In the genomic region with DNA sequence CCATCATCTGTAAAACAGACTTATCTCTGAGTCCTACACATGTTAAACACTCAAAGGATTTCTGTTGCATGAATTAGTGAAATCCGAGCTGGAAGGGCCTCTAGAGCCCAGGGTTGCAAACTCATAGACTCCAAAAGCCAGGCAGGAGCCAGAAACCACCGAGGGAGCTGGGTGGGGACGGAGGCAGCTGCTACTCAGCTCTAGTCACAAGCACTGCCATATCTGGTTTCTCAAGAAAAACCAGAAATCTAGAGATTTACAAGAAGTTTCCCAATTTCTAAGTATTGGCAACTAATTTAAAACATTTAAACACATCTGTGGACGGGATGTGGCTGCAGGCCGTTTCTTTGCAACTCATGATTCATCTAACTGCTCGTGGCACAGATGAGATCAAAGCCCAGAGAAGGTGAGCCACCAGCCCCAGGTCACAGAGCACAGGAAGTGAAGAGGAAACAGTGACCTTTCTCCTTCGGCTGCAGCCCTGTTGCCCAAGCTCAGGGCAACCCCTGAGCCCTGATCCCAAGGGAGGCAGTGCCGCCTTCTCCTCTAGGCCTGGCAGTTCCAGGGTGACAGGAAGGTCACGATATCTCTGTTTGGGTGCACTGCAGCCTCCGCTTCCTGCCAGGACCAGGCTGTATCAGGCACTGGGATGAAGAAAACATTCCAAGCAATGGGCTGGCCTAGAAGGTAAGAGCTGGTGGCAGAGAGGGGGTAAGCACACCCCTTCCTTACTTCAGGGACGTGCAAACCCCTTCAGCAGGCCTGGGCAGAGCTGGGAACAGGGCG, we compare ENCODE assay signal across 9 cellular contexts. TPM values are rescaled to one million over a fixed set of nuclear protein-coding genes. Genes with fewer than 3 reads are reported as not detected.
DNase-seq lines count a peak whose midpoint lies in the region; FAIRE-seq and TF ChIP-seq lines count a peak whose summit lies in the region.
"Had no signal": no experiment of that assay in that cellular context is flagged by ENCODE, and none has a peak within 500 bp of the region (broad histone marks: within the 10 kb centered on the region; RNA-seq: fewer than 3 reads in every experiment).

No MANE protein-coding gene starts in this region.

- POLR2A ChIA-PET in HEK293 (lab: Yijun Ruan, JAX): no interaction called here

- peaks cover 20% of the 10 kb centered on the region for H3K9me3 Mint-ChIP-seq in activated CD4-positive, alpha-beta T cell treated with anti-CD3 and anti-CD28 coated beads, Interleukin-2, amount 10 ng/mL, durations not matched to agents 24 days and 14 days

- H3K79me2 ChIP-seq in MM.1S (ENCODE audit: low read length): no peaks in the 10 kb centered on the region

- no peak for FAIRE-seq in frontal cortex (lab: Jason Lieb, UNC)
- FAIRE-seq: keratinocyte had no signal

- H3F3A ChIP-seq in MM.1S (ENCODE audit: insufficient read depth, low read length): no peaks in the 10 kb centered on the region

- H3K4me2 ChIP-seq in MM.1S (ENCODE audit: low read depth, low read length): no peak overlapping the region

- intact Hi-C loops in activated CD4-positive, alpha-beta T cell treated with anti-CD3 and anti-CD28 coated beads, Interleukin-2, amount 10 ng/mL, durations not matched to agents 24 days and 14 days (cut with micrococcal nuclease): loop anchor here (1.0 to 10.0 kb wide), 5 partner anchors 44 to 918 kb away; a partner anchor contains a TSS

- no peaks in the 10 kb centered on the region for H3K4me1 ChIP-seq in HEK293 (ENCODE audit: control insufficient read depth, insufficient read depth, low read length)
- H3K4me1 ChIP-seq in esophagus (ENCODE audit: control insufficient read depth in 2 of 2, insufficient read depth in 2 of 2, low read length in 1 of 2): peaks cover 9 to 14% of the 10 kb centered on the region in 2 donors
- H3K4me1 ChIP-seq in skeletal muscle tissue (ENCODE audit: control insufficient read depth in 3 of 3, insufficient read depth in 3 of 3, low read length in 3 of 3): peaks cover 9 to 16% (median 10%) of the 10 kb centered on the region in 3 donors
- peaks cover 14% of the 10 kb centered on the region; the same call in 1 of the 2 replicates for H3K4me1 ChIP-seq in MM.1S (ENCODE audit: low read length)

- H3K4me3 ChIP-seq in HEK293 (ENCODE audit: low read depth, low read length): no peak overlapping the region
- no peak overlapping the region for H3K4me3 ChIP-seq in esophagus (ENCODE audit: low read depth in 1 of 2, low read length in 2 of 2)
- H3K4me3 ChIP-seq in skeletal muscle tissue (ENCODE audit: low read length in 3 of 3): no peak overlapping the region
- no peak overlapping the region for H3K4me3 ChIP-seq in MM.1S (ENCODE audit: low read length)

- no peaks in the 10 kb centered on the region for H4K20me1 ChIP-seq in MM.1S (ENCODE audit: insufficient read depth, low read length)

- peak overlapping the region; percentile 90 for H3K4me3 Mint-ChIP-seq in activated CD4-positive, alpha-beta T cell treated with anti-CD3 and anti-CD28 coated beads, Interleukin-2, amount 10 ng/mL, durations not matched to agents 24 days and 14 days

- H3K27ac ChIP-seq in HEK293 (ENCODE audit: extremely low read depth, low read depth, low read length) (no peak overlapping the region), esophagus (ENCODE audit: low read depth in 2 of 2, low read length in 1 of 2) (peak overlapping the region; percentile 70 to 85), skeletal muscle tissue (ENCODE audit: low read depth, low read length) (peak overlapping the region; percentile 45), MM.1S (ENCODE audit: low read length) (no peak overlapping the region)

- H3K4me1 Mint-ChIP-seq in activated CD4-positive, alpha-beta T cell treated with anti-CD3 and anti-CD28 coated beads, Interleukin-2, amount 10 ng/mL, durations not matched to agents 24 days and 14 days: peaks cover 79% of the 10 kb centered on the region

- TF ChIP-seq CTCF in HEK293 (tag by site-specific recombination; IDR thresholded peaks at IDR 0.05) (no peak), MM.1S (IDR thresholded peaks at IDR 0.05; ENCODE audit: low read length) (no peak)

- H3K9me3 ChIP-seq in HEK293 (ENCODE audit: control insufficient read depth, insufficient read depth, low read depth, low read length) (no peaks in the 10 kb centered on the region), esophagus (ENCODE audit: control insufficient read depth in 2 of 2, insufficient read depth in 1 of 2, low read depth in 1 of 2, low read length in 1 of 2) (no peaks in the 10 kb centered on the region), skeletal muscle tissue (ENCODE audit: control insufficient read depth in 3 of 3, low read length in 3 of 3) (no peaks in the 10 kb centered on the region), MM.1S (replicated peaks; ENCODE audit: insufficient read depth, low read length) (no peaks in the 10 kb centered on the region)

- peaks cover 65% of the 10 kb centered on the region for H3K36me3 Mint-ChIP-seq in activated CD4-positive, alpha-beta T cell treated with anti-CD3 and anti-CD28 coated beads, Interleukin-2, amount 10 ng/mL, durations not matched to agents 24 days and 14 days (ENCODE audit: low read depth)

- WGBS in esophagus, 2 donors: 35 to 48% methylated on average over 12 of the region's 12 CpGs

- DNase-seq in activated CD4-positive, alpha-beta T cell treated with anti-CD3 and anti-CD28 coated beads, Interleukin-2, amount 10 ng/mL, durations not matched to agents 24 days and 14 days: peak; percentile 93
- no peak for DNase-seq in effector CD8-positive, alpha-beta T cell (lab: John Stamatoyannopoulos, UW)
- no peak for DNase-seq in frontal cortex (ENCODE audit: low spot score in 2 of 2)
- DNase-seq in MM.1S: no peak
- DNase-seq in NCI-H1694 (lab: John Stamatoyannopoulos, UW): no peak

- H3K9ac ChIP-seq in skeletal muscle tissue (ENCODE audit: low read depth in 1 of 3, low read length in 3 of 3): peak overlapping the region in 1 of 3 donors; percentile 11
- H3K9ac ChIP-seq in MM.1S (ENCODE audit: low read length): no peak overlapping the region

- H3K27me3 Mint-ChIP-seq in activated CD4-positive, alpha-beta T cell treated with anti-CD3 and anti-CD28 coated beads, Interleukin-2, amount 10 ng/mL, durations not matched to agents 24 days and 14 days: no peaks in the 10 kb centered on the region

- H3K27me3 ChIP-seq in esophagus (ENCODE audit: control insufficient read depth in 1 of 2, insufficient read depth in 2 of 2, low read length in 2 of 2): no peaks in the 10 kb centered on the region
- no peaks in the 10 kb centered on the region for H3K27me3 ChIP-seq in skeletal muscle tissue (ENCODE audit: control insufficient read depth in 3 of 3, insufficient read depth in 3 of 3, low read length in 3 of 3)
- H3K27me3 ChIP-seq in MM.1S (replicated peaks; ENCODE audit: insufficient read depth, low read length): no peaks in the 10 kb centered on the region

- H3K36me3 ChIP-seq in HEK293 (ENCODE audit: control insufficient read depth in 2 of 2, insufficient read depth in 1 of 2, low read length in 2 of 2): no peaks in the 10 kb centered on the region
- H3K36me3 ChIP-seq in esophagus (ENCODE audit: control insufficient read depth in 2 of 2, insufficient read depth in 2 of 2, low read length in 1 of 2): no peaks in the 10 kb centered on the region
- no peaks in the 10 kb centered on the region for H3K36me3 ChIP-seq in skeletal muscle tissue (ENCODE audit: control insufficient read depth in 3 of 3, insufficient read depth in 3 of 3, low read length in 3 of 3)
- no peaks in the 10 kb centered on the region for H3K36me3 ChIP-seq in MM.1S (replicated peaks; ENCODE audit: insufficient read depth, low read length)

- H3K9me2 ChIP-seq in MM.1S (replicated peaks; ENCODE audit: insufficient read depth, low read length): no peaks in the 10 kb centered on the region

- no peak overlapping the region for H2AFZ ChIP-seq in MM.1S (ENCODE audit: low read length)

- H3K27ac Mint-ChIP-seq in activated CD4-positive, alpha-beta T cell treated with anti-CD3 and anti-CD28 coated beads, Interleukin-2, amount 10 ng/mL, durations not matched to agents 24 days and 14 days: peak overlapping the region; percentile 100

- CTCF ChIA-PET in HEK293 (lab: Yijun Ruan, JAX): interaction anchor here (0.9 to 1.9 kb wide), 2 partner anchors 14 to 18 kb away, joined by 6 to 8 read pairs; no protein-coding TSS in a partner anchor

TF ChIP-seq in HEK293, 187 proteins besides CTCF, POLR2A, EP300 and RAD21:
- TF ChIP-seq ZBTB1 (tag by site-specific recombination; IDR thresholded peaks at IDR 0.05): no peak
- TF ChIP-seq, protein P1, sequence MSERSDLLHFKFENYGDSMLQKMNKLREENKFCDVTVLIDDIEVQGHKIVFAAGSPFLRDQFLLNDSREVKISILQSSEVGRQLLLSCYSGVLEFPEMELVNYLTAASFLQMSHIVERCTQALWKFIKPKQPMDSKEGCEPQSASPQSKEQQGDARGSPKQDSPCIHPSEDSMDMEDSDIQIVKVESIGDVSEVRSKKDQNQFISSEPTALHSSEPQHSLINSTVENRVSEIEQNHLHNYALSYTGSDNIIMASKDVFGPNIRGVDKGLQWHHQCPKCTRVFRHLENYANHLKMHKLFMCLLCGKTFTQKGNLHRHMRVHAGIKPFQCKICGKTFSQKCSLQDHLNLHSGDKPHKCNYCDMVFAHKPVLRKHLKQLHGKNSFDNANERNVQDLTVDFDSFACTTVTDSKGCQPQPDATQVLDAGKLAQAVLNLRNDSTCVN (tag by site-specific recombination; optimal IDR thresholded peaks at IDR 0.05): peak; percentile 8
TF ChIP-seq in HEK293: peak in this region for 1.

RNA-seq across cellular contexts. Expression of a gene that starts 26.4 kb away (rescaled TPM):
- total RNA-seq in activated CD4-positive, alpha-beta T cell treated with anti-CD3 and anti-CD28 coated beads, Interleukin-2, amount 10 ng/mL, durations not matched to agents 24 days and 14 days: 51.7 and 57.6 TPM in 2 replicates
- polyA plus RNA-seq in esophagus: 1 to 10 TPM; 3.5 to 6.1 TPM
- total RNA-seq in skeletal muscle tissue (25.6 TPM), frontal cortex (7.7 TPM)
- polyA plus RNA-seq: keratinocyte had no signal

Comparison
In these comparisons a context has a peak if more than half of its experiments do, and no peak if none do; other contexts are left out.
1. H3K27ac ChIP-seq: peak in esophagus (2 of 2) and skeletal muscle tissue (single experiment); none in HEK293 (single experiment) and MM.1S (single experiment).